In the genomic region with DNA sequence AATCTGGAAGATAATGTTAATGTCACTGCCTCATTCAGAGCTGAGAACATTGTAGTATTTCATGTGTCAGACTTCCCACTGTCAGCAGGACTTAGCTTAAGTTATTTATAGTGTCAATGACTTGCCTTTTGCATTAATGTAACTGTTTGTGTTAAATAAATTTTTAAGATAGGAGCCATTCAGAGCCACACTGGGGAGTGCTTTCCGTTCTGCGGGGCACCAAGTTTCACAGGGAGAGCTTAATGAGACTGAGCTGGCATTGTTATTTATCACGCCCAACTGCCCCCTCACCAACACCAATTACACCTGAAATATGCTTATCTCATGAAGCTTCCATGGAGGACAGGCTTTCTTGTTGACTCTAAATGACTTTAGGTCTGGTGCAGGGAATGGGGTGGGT, we compare ENCODE assay signal across 32 cellular contexts.
"Had no signal": no experiment of that assay in that cellular context is flagged by ENCODE, and none has a peak within 500 bp of the region (broad histone marks: within the 10 kb centered on the region; RNA-seq: fewer than 3 reads in every experiment).

No MANE protein-coding gene starts in this region.

- H3K4me1 Mint-ChIP-seq: activated B cell treated with CpG ODN at 0.5 μM for 24 hours; activated T-helper 17 cell treated with anti-CD3 and anti-CD28 coated beads, Interleukin-2, amount 50 U/mL, for 72 hours; central memory CD8-positive, alpha-beta T cell had no signal

- H3K9me3 ChIP-seq: gastrocnemius medialis had no signal

- H3K27me3 Mint-ChIP-seq: activated CD8-positive, alpha-beta T cell treated with anti-CD3 and anti-CD28 coated beads for 36 hours; activated naive CD8-positive, alpha-beta T cell; activated T-helper 17 cell treated with anti-CD3 and anti-CD28 coated beads, Interleukin-2, amount 50 U/mL, for 72 hours; dendritic cell treated with granulocyte-macrophage colony-stimulating factor and Interleukin-4, amounts not matched to agents 40 ng/mL and 50 ng/mL, for 4 days; T-helper 17 cell had no signal

- H3K27me3 ChIP-seq: brain microvascular endothelial cell, dorsolateral prefrontal cortex, esophagus muscularis mucosa, gastrocnemius medialis, heart left ventricle had no signal

- H3K36me3 ChIP-seq: brain microvascular endothelial cell, esophagus muscularis mucosa, gastrocnemius medialis, heart left ventricle, WERI-Rb-1 had no signal

- DNase-seq: activated B cell treated with CpG ODN at 0.5 μM for 24 hours; activated CD4-positive, alpha-beta T cell treated with anti-CD3 and anti-CD28 coated beads for 48 hours; activated CD4-positive, alpha-beta T cell treated with anti-CD3 and anti-CD28 coated beads, Interleukin-2, amount 50 U/mL, for 1 hour; activated CD4-positive, alpha-beta T cell treated with anti-CD3 and anti-CD28 coated beads, Interleukin-2, amount 50 U/mL, for 48 hours; activated CD8-positive, alpha-beta memory T cell treated with anti-CD3 and anti-CD28 coated beads for 24 hours; activated CD8-positive, alpha-beta T cell treated with anti-CD3 and anti-CD28 coated beads for 36 hours; activated effector memory CD4-positive, alpha-beta T cell treated with Interleukin-2 at 50 U/mL for 16 hours; activated gamma-delta T cell treated with Interleukin-2 at 50 U/mL for 16 hours; activated naive CD4-positive, alpha-beta T cell treated with anti-CD3 and anti-CD28 coated beads, Interleukin-2, amount 50 U/mL, for 16 hours; activated naive CD4-positive, alpha-beta T cell treated with Interleukin-2 at 50 U/mL for 16 hours; activated T-cell treated with anti-CD3 and anti-CD28 coated beads, Interleukin-2, amount 50 U/mL, for 4 hours; amniotic stem cell; anterior cingulate cortex; brain microvascular endothelial cell; dorsolateral prefrontal cortex; effector memory CD4-positive, alpha-beta T cell; erythroblast; foreskin keratinocyte; gastrocnemius medialis; glutamatergic neuron; heart left ventricle; T-helper 17 cell; T1000; WERI-Rb-1 had no signal

- H3K4me3 ChIP-seq: coronary artery, dorsolateral prefrontal cortex, esophagus muscularis mucosa, gastrocnemius medialis, heart left ventricle had no signal

- H3K27ac ChIP-seq: brain microvascular endothelial cell, coronary artery, dorsolateral prefrontal cortex, esophagus muscularis mucosa, foreskin keratinocyte, gastrocnemius medialis, heart left ventricle, WERI-Rb-1 had no signal

- H3K4me1 ChIP-seq: esophagus muscularis mucosa, gastrocnemius medialis, heart left ventricle had no signal

- H3K4me3 Mint-ChIP-seq: activated B cell treated with CpG ODN at 0.5 μM for 24 hours; activated CD8-positive, alpha-beta T cell treated with anti-CD3 and anti-CD28 coated beads for 36 hours; activated naive CD8-positive, alpha-beta T cell; activated T-cell treated with anti-CD3 and anti-CD28 coated beads, Interleukin-2, amount 50 U/mL, for 4 hours; activated T-helper 17 cell treated with anti-CD3 and anti-CD28 coated beads, Interleukin-2, amount 50 U/mL, for 72 hours; central memory CD8-positive, alpha-beta T cell; dendritic cell treated with granulocyte-macrophage colony-stimulating factor and Interleukin-4, amounts not matched to agents 40 ng/mL and 50 ng/mL, for 4 days; T-helper 17 cell; T-helper 2 cell treated with Interferon-gamma antibody and Interleukin-4, amounts not matched to agents 5 μg/mL and 100 μg/mL, for 36 hours had no signal

- H3K36me3 Mint-ChIP-seq: activated naive CD8-positive, alpha-beta T cell had no signal

- H3K9me3 Mint-ChIP-seq: activated B cell treated with CpG ODN at 0.5 μM for 24 hours; activated CD8-positive, alpha-beta T cell treated with anti-CD3 and anti-CD28 coated beads for 36 hours; activated T-cell treated with anti-CD3 and anti-CD28 coated beads, Interleukin-2, amount 50 U/mL, for 4 hours; activated T-helper 17 cell treated with anti-CD3 and anti-CD28 coated beads, Interleukin-2, amount 50 U/mL, for 72 hours; central memory CD8-positive, alpha-beta T cell; dendritic cell treated with granulocyte-macrophage colony-stimulating factor and Interleukin-4, amounts not matched to agents 40 ng/mL and 50 ng/mL, for 4 days; T-helper 2 cell treated with Interferon-gamma antibody and Interleukin-4, amounts not matched to agents 5 μg/mL and 100 μg/mL, for 36 hours had no signal

- ATAC-seq: activated CD4-positive, CD25-positive, alpha-beta regulatory T cell treated with anti-CD3 and anti-CD28 coated beads, Interleukin-2, amount 50 U/mL, for 24 hours; activated CD8-positive, alpha-beta T cell treated with anti-CD3 and anti-CD28 coated beads for 36 hours; activated T-cell treated with anti-CD3 and anti-CD28 coated beads, Interleukin-2, amount 50 U/mL, for 4 hours; activated T-helper 17 cell treated with anti-CD3 and anti-CD28 coated beads, Interleukin-2, amount 50 U/mL, for 72 hours; foreskin keratinocyte; gastrocnemius medialis; heart left ventricle; T-helper 17 cell had no signal

- H3K27ac Mint-ChIP-seq: activated B cell treated with CpG ODN at 0.5 μM for 24 hours; activated CD8-positive, alpha-beta T cell treated with anti-CD3 and anti-CD28 coated beads for 36 hours; activated naive CD8-positive, alpha-beta T cell; activated T-helper 17 cell treated with anti-CD3 and anti-CD28 coated beads, Interleukin-2, amount 50 U/mL, for 72 hours; dendritic cell treated with granulocyte-macrophage colony-stimulating factor and Interleukin-4, amounts not matched to agents 40 ng/mL and 50 ng/mL, for 4 days; T-helper 2 cell treated with Interferon-gamma antibody and Interleukin-4, amounts not matched to agents 5 μg/mL and 100 μg/mL, for 36 hours had no signal
